Comparison of ENCODE assay signal across 26 cellular contexts in the genomic region with DNA sequence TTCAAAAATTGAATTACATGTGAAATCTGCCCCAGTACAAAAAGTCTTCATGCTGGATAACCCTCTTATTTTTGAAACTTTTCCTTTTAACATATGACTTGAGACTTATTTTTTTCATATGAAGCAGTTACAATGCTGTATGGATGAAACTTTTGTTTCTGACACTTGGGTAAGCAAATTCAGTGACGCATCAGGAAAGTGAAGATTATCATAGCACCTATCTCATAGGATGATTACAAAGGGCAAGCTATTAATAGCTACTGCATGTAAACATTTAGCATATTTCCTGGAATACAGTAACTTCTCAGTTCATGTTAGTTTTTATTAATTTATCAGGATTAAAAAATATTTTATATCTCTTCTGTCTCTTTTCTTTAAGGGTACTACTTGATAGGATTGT.
DNase-seq lines count a peak whose midpoint lies in the region; ATAC-seq, FAIRE-seq and TF ChIP-seq lines count a peak whose summit lies in the region.
"Had no signal": no experiment of that assay in that cellular context is flagged by ENCODE, and none has a peak within 500 bp of the region (broad histone marks: within the 10 kb centered on the region; RNA-seq: fewer than 3 reads in every experiment).

No MANE protein-coding gene starts in this region.

- no peak overlapping the region for H3K4me2 ChIP-seq in astrocyte (ENCODE audit: low read length)
- peak overlapping the region; percentile 60 for H3K4me2 ChIP-seq in fibroblast of lung (ENCODE audit: extremely low read depth, insufficient read depth, low read length)

- H3K27me3 ChIP-seq in astrocyte (ENCODE audit: insufficient read depth, low read length) (no peaks in the 10 kb centered on the region), fibroblast of lung (ENCODE audit: control insufficient read depth, insufficient read depth, low read length) (no peaks in the 10 kb centered on the region)
- H3K27me3 ChIP-seq: upper lobe of left lung had no signal

- H3K79me2 ChIP-seq in astrocyte (ENCODE audit: insufficient read depth, low read length) (no peaks in the 10 kb centered on the region), fibroblast of lung (ENCODE audit: control insufficient read depth, insufficient read depth, low read length) (no peaks in the 10 kb centered on the region)

- H3K4me3 ChIP-seq in astrocyte (ENCODE audit: insufficient read depth, low read depth, low read length) (no peak overlapping the region), fibroblast of lung (replicated peaks in 1 of 4; ENCODE audit: control extremely low read depth in 1 of 4, insufficient read depth in 1 of 4, low read depth in 3 of 4, low read length in 4 of 4) (no peak overlapping the region)
- H3K4me3 ChIP-seq: upper lobe of left lung had no signal

- H3K4me3 Mint-ChIP-seq in HFFc6 (peak overlapping the region; percentile 71), astrocyte (ENCODE audit: unreplicated experiment) (no peak overlapping the region), osteocyte (ENCODE audit: unreplicated experiment) (no peak overlapping the region), glutamatergic neuron (ENCODE audit: unreplicated experiment) (no peak overlapping the region)
- H3K4me3 Mint-ChIP-seq: activated naive CD8-positive, alpha-beta T cell treated with anti-CD3 and anti-CD28 coated beads, Interleukin-2, amount 10 ng/mL, durations not matched to agents 7 days and 5 days; activated T-cell treated with anti-CD3 and anti-CD28 coated beads, Interleukin-2, amount 50 U/mL, for 24 hours; natural killer cell treated with Interleukin-12 subunit alpha and Interleukin-12 subunit beta and Interleukin-15 and Interleukin-18, amount 100 ng/mL, for 72 hours had no signal

- H3K9me3 Mint-ChIP-seq in HFFc6, result no peaks in the 10 kb centered on the region
- no peaks in the 10 kb centered on the region for H3K9me3 Mint-ChIP-seq in astrocyte (ENCODE audit: unreplicated experiment)
- peaks cover 12% of the 10 kb centered on the region for H3K9me3 Mint-ChIP-seq in osteocyte (ENCODE audit: unreplicated experiment)
- H3K9me3 Mint-ChIP-seq in glutamatergic neuron (ENCODE audit: unreplicated experiment), result peaks cover 1% of the 10 kb centered on the region
- H3K9me3 Mint-ChIP-seq: activated naive CD8-positive, alpha-beta T cell treated with anti-CD3 and anti-CD28 coated beads, Interleukin-2, amount 10 ng/mL, durations not matched to agents 7 days and 5 days had no signal

- peak; percentile 25 for DNase-seq in HFFc6
- DNase-seq in astrocyte (ENCODE audit: low read depth), result no peak
- peak in 1 of 2 donors; percentile 50 for DNase-seq in fibroblast of lung (ENCODE audit: low read depth in 2 of 2)
- DNase-seq in osteocyte (ENCODE audit: extremely low spot score, unreplicated experiment), result no peak
- DNase-seq in pons (ENCODE audit: low spot score), result no peak
- DNase-seq in activated CD8-positive, alpha-beta memory T cell treated with anti-CD3 and anti-CD28 coated beads, Interleukin-2, amount 50 U/mL, for 4 hours, result no peak
- DNase-seq in glutamatergic neuron, result no peak
- DNase-seq: activated CD4-positive, alpha-beta T cell treated with anti-CD3 and anti-CD28 coated beads for 4 hours; activated gamma-delta T cell; activated naive CD8-positive, alpha-beta T cell treated with anti-CD3 and anti-CD28 coated beads, Interleukin-2, amount 10 ng/mL, durations not matched to agents 7 days and 5 days; activated T-cell treated with anti-CD3 and anti-CD28 coated beads, Interleukin-2, amount 50 U/mL, for 24 hours; C1 segment of cervical spinal cord; Caco-2; effector CD8-positive, alpha-beta T cell; hypothalamus; left ventricle myocardium superior; NCI-H146; NCI-H2107; NCI-H446; retina; T-helper 9 cell; upper lobe of left lung had no signal

- peak overlapping the region; percentile 52 for H3K27ac ChIP-seq in astrocyte (ENCODE audit: low read depth, low read length)
- H3K27ac ChIP-seq in fibroblast of lung (ENCODE audit: insufficient read depth, low read length), result peak overlapping the region; percentile 88
- H3K27ac ChIP-seq: upper lobe of left lung, VCaP had no signal

- H3K36me3 ChIP-seq in astrocyte (ENCODE audit: insufficient read depth, low read length), result no peaks in the 10 kb centered on the region
- no peaks in the 10 kb centered on the region for H3K36me3 ChIP-seq in fibroblast of lung (ENCODE audit: control insufficient read depth, insufficient read depth, low read length)
- H3K36me3 ChIP-seq: upper lobe of left lung had no signal

- H3K27ac Mint-ChIP-seq in HFFc6 (peak overlapping the region; percentile 96), astrocyte (ENCODE audit: unreplicated experiment) (no peak overlapping the region), osteocyte (ENCODE audit: unreplicated experiment) (peak overlapping the region; percentile 83), glutamatergic neuron (ENCODE audit: unreplicated experiment) (no peak overlapping the region)
- H3K27ac Mint-ChIP-seq: activated naive CD8-positive, alpha-beta T cell treated with anti-CD3 and anti-CD28 coated beads, Interleukin-2, amount 10 ng/mL, durations not matched to agents 7 days and 5 days; activated T-cell treated with anti-CD3 and anti-CD28 coated beads, Interleukin-2, amount 50 U/mL, for 24 hours; natural killer cell treated with Interleukin-12 subunit alpha and Interleukin-12 subunit beta and Interleukin-15 and Interleukin-18, amount 100 ng/mL, for 72 hours had no signal

- H4K20me1 ChIP-seq in astrocyte (ENCODE audit: insufficient read depth, low read length) (no peaks in the 10 kb centered on the region), fibroblast of lung (ENCODE audit: control insufficient read depth, extremely low read depth, insufficient read depth, low read length) (no peaks in the 10 kb centered on the region)

- TF ChIP-seq CTCF in HFFc6 (IDR thresholded peaks at IDR 0.05) (no peak), astrocyte (IDR thresholded peaks at IDR 0.05; ENCODE audit: insufficient read depth, low read depth, low read length) (no peak), fibroblast of lung (conservative IDR thresholded peaks at IDR 0.05 in 1 of 2, IDR thresholded peaks at IDR 0.05 in 1 of 2; ENCODE audit: low read depth in 1 of 2, low read length in 2 of 2) (no peak), osteocyte (IDR thresholded peaks at IDR 0.05) (no peak), glutamatergic neuron (IDR thresholded peaks at IDR 0.05; ENCODE audit: partially characterized antibody, unreplicated experiment) (no peak)

- no peaks in the 10 kb centered on the region for H3K27me3 Mint-ChIP-seq in HFFc6 (ENCODE audit: insufficient read depth)
- no peaks in the 10 kb centered on the region for H3K27me3 Mint-ChIP-seq in astrocyte (ENCODE audit: low read depth, unreplicated experiment)
- no peaks in the 10 kb centered on the region for H3K27me3 Mint-ChIP-seq in osteocyte (ENCODE audit: unreplicated experiment)
- H3K27me3 Mint-ChIP-seq in glutamatergic neuron (ENCODE audit: unreplicated experiment), result no peaks in the 10 kb centered on the region
- H3K27me3 Mint-ChIP-seq: activated naive CD8-positive, alpha-beta T cell treated with anti-CD3 and anti-CD28 coated beads, Interleukin-2, amount 10 ng/mL, durations not matched to agents 7 days and 5 days; activated T-cell treated with anti-CD3 and anti-CD28 coated beads, Interleukin-2, amount 50 U/mL, for 24 hours; natural killer cell treated with Interleukin-12 subunit alpha and Interleukin-12 subunit beta and Interleukin-15 and Interleukin-18, amount 100 ng/mL, for 72 hours had no signal

- H3K4me1 Mint-ChIP-seq in HFFc6 (ENCODE audit: low read depth) (peaks cover 27% of the 10 kb centered on the region), astrocyte (ENCODE audit: low read depth, unreplicated experiment) (peaks cover 3% of the 10 kb centered on the region), osteocyte (ENCODE audit: unreplicated experiment) (peaks cover 20% of the 10 kb centered on the region), glutamatergic neuron (ENCODE audit: low read depth, unreplicated experiment) (peaks cover 2% of the 10 kb centered on the region)
- H3K4me1 Mint-ChIP-seq: activated naive CD8-positive, alpha-beta T cell treated with anti-CD3 and anti-CD28 coated beads, Interleukin-2, amount 10 ng/mL, durations not matched to agents 7 days and 5 days had no signal

- no peak for ATAC-seq in HG03460 (IDR thresholded peaks at IDR 0.05; ENCODE audit: unreplicated experiment)
- ATAC-seq: left ventricle myocardium superior; natural killer cell treated with Interleukin-12 subunit alpha and Interleukin-12 subunit beta and Interleukin-15 and Interleukin-18, amount 100 ng/mL, for 72 hours had no signal

- H3K4me1 ChIP-seq in astrocyte (ENCODE audit: insufficient read depth, low read length) (peaks cover 7% of the 10 kb centered on the region), fibroblast of lung (ENCODE audit: control insufficient read depth, extremely low read depth, insufficient read depth, low read length) (peaks cover 6% of the 10 kb centered on the region)
- H3K4me1 ChIP-seq: Caco-2, upper lobe of left lung had no signal

- H3K9ac ChIP-seq in astrocyte (ENCODE audit: low read length), result no peak overlapping the region
- no peak overlapping the region for H3K9ac ChIP-seq in fibroblast of lung (ENCODE audit: insufficient read depth, low read length)

- no peaks in the 10 kb centered on the region for H3K9me3 ChIP-seq in astrocyte (ENCODE audit: insufficient read depth, low read depth, low read length)
- no peaks in the 10 kb centered on the region for H3K9me3 ChIP-seq in fibroblast of lung (ENCODE audit: control insufficient read depth, insufficient read depth, low read depth, low read length)
- H3K9me3 ChIP-seq: Caco-2, upper lobe of left lung had no signal

- H3K36me3 Mint-ChIP-seq in HFFc6 (ENCODE audit: low read depth), result no peaks in the 10 kb centered on the region
- H3K36me3 Mint-ChIP-seq in astrocyte (ENCODE audit: low read depth, unreplicated experiment), result no peaks in the 10 kb centered on the region
- H3K36me3 Mint-ChIP-seq in osteocyte (ENCODE audit: unreplicated experiment), result no peaks in the 10 kb centered on the region
- H3K36me3 Mint-ChIP-seq in glutamatergic neuron (ENCODE audit: unreplicated experiment), result peaks cover 5% of the 10 kb centered on the region
- H3K36me3 Mint-ChIP-seq: activated naive CD8-positive, alpha-beta T cell treated with anti-CD3 and anti-CD28 coated beads, Interleukin-2, amount 10 ng/mL, durations not matched to agents 7 days and 5 days; natural killer cell treated with Interleukin-12 subunit alpha and Interleukin-12 subunit beta and Interleukin-15 and Interleukin-18, amount 100 ng/mL, for 72 hours had no signal

- H2AFZ ChIP-seq in astrocyte (ENCODE audit: low read depth, low read length) (no peak overlapping the region), fibroblast of lung (ENCODE audit: low read length) (no peak overlapping the region)

- no peak for FAIRE-seq in astrocyte (lab: Jason Lieb, UNC)
- FAIRE-seq: islet of Langerhans had no signal

Comparison
In these comparisons a context has a peak if more than half of its experiments do, and no peak if none do; other contexts are left out.
1. H3K27ac Mint-ChIP-seq: peak in HFFc6 (single experiment) and osteocyte (single experiment); none in astrocyte (single experiment) and glutamatergic neuron (single experiment).